12 cellular contexts compared by ENCODE assay signal in genomic region chr6:45625191-45625664, GRCh38.
DNase-seq lines count a peak whose midpoint lies in the region; ATAC-seq and TF ChIP-seq lines count a peak whose summit lies in the region.
"Had no signal": no experiment of that assay in that cellular context is flagged by ENCODE, and none has a peak within 500 bp of the region (broad histone marks: within the 10 kb centered on the region; RNA-seq: fewer than 3 reads in every experiment).

No MANE protein-coding gene starts in this region.

- TF ChIP-seq EP300 in upper lobe of left lung (IDR thresholded peaks at IDR 0.05), result no peak

- H3K27me3 ChIP-seq in mammary epithelial cell (ENCODE audit: insufficient read depth, low read length) (no peaks in the 10 kb centered on the region), upper lobe of left lung (no peaks in the 10 kb centered on the region)
- H3K27me3 ChIP-seq: vagina had no signal

- no TSS peak for BruUV-seq in mammary epithelial cell (replicated peaks; lab: Mats Ljungman, UMichigan)

- H3K4me1 ChIP-seq in mammary epithelial cell (ENCODE audit: insufficient read depth, low read length), result peaks cover 29% of the 10 kb centered on the region
- peaks cover 0 to 9% (median 0%) of the 10 kb centered on the region in 4 donors for H3K4me1 ChIP-seq in upper lobe of left lung
- H3K4me1 ChIP-seq: lower lobe of right lung, psoas muscle had no signal

- TF ChIP-seq CTCF in mammary epithelial cell (conservative IDR thresholded peaks at IDR 0.05 in 1 of 2, IDR thresholded peaks at IDR 0.05 in 1 of 2; ENCODE audit: extremely low read depth in 1 of 2, insufficient read depth in 1 of 2, low read depth in 1 of 2, low read length in 2 of 2) (no peak), upper lobe of left lung (IDR thresholded peaks at IDR 0.05) (no peak)

- no peaks in the 10 kb centered on the region for H3K79me2 ChIP-seq in mammary epithelial cell (ENCODE audit: insufficient read depth, low read length)

- intact Hi-C loops in mammary epithelial cell (cut with micrococcal nuclease), result no loop called here

- no peak for TF ChIP-seq POLR2A in upper lobe of left lung (IDR thresholded peaks at IDR 0.05)

- CTCF ChIA-PET in mammary epithelial cell (lab: Charles Lee; ENCODE audit: low non-redundant PET), result no interaction called here

- H3K4me3 ChIP-seq in mammary epithelial cell (replicated peaks in 1 of 3; ENCODE audit: insufficient read depth in 1 of 3, low read depth in 2 of 3, low read length in 3 of 3) (no peak overlapping the region), upper lobe of left lung (no peak overlapping the region)
- H3K4me3 ChIP-seq: lower lobe of right lung, psoas muscle, vagina had no signal

- in situ Hi-C loops in mammary epithelial cell (cut with MboI; ENCODE audit: low sequenced_read_pairs in 2 of 2), result no loop called here

- H3K9me3 ChIP-seq in mammary epithelial cell (replicated peaks; ENCODE audit: insufficient read depth, low read length) (no peaks in the 10 kb centered on the region), upper lobe of left lung (no peaks in the 10 kb centered on the region)
- H3K9me3 ChIP-seq: lower lobe of right lung, psoas muscle, vagina had no signal

- peak overlapping the region; percentile 23 for H3K27ac ChIP-seq in mammary epithelial cell (ENCODE audit: insufficient read depth, low read depth, low read length)
- H3K27ac ChIP-seq in upper lobe of left lung, result no peak overlapping the region
- H3K27ac ChIP-seq: lower lobe of right lung, psoas muscle, vagina had no signal

- dilution Hi-C loops in mammary epithelial cell (cut with HindIII; ENCODE audit: low sequenced_read_pairs), result no loop called here

- WGBS in mammary epithelial cell (ENCODE audit: low coverage, missing lambda C conversion rate), result 38% methylated on average over 5 of the region's 5 CpGs
- 72 to 81% methylated on average over 5 of the region's 5 CpGs for WGBS in upper lobe of left lung, 2 donors

- H4K20me1 ChIP-seq in mammary epithelial cell (ENCODE audit: insufficient read depth, low read length), result no peaks in the 10 kb centered on the region

- peak overlapping the region; percentile 37 for H3K4me2 ChIP-seq in mammary epithelial cell (ENCODE audit: insufficient read depth, low read depth, low read length)

- H3K36me3 ChIP-seq in mammary epithelial cell (ENCODE audit: insufficient read depth, low read length) (no peaks in the 10 kb centered on the region), upper lobe of left lung (no peaks in the 10 kb centered on the region)
- H3K36me3 ChIP-seq: lower lobe of right lung, vagina had no signal

- DNase-seq in activated CD4-positive, alpha-beta T cell treated with anti-CD3 and anti-CD28 coated beads for 48 hours, result peak; percentile 55
- no peak for DNase-seq in activated CD4-positive, alpha-beta T cell treated with anti-CD3 and anti-CD28 coated beads, Interleukin-2, amount 50 U/mL, for 1 hour
- DNase-seq in RKO (ENCODE audit: low spot score) (peak; percentile 5), mammary epithelial cell (peak; percentile 59), renal cortical epithelial cell (ENCODE audit: low read depth) (peak; percentile 74), upper lobe of left lung (no peak), NCI-H1930 (lab: John Stamatoyannopoulos, UW) (no peak), NCI-H1694 treated with DMSO at 0.1 percent for 48 hours (lab: John Stamatoyannopoulos, UW) (no peak)
- DNase-seq: DND-41, lower lobe of right lung, psoas muscle had no signal

- H3K9ac ChIP-seq in mammary epithelial cell (ENCODE audit: insufficient read depth, low read length), result no peak overlapping the region

- ATAC-seq in upper lobe of left lung (ENCODE audit: low FRiP score in 2 of 2), result no peak
- ATAC-seq: psoas muscle had no signal

- peak overlapping the region; percentile 81 for H2AFZ ChIP-seq in mammary epithelial cell (ENCODE audit: low read depth, low read length)

Comparison
In these comparisons a context has a peak if more than half of its experiments do, and no peak if none do; other contexts are left out.
1. DNase-seq: peak in activated CD4-positive, alpha-beta T cell treated with anti-CD3 and anti-CD28 coated beads for 48 hours (single experiment), RKO (single experiment), mammary epithelial cell (single experiment) and renal cortical epithelial cell (single experiment); none in activated CD4-positive, alpha-beta T cell treated with anti-CD3 and anti-CD28 coated beads, Interleukin-2, amount 50 U/mL, for 1 hour (single experiment), upper lobe of left lung (0 of 2), NCI-H1930 (0 of 2) and NCI-H1694 treated with DMSO at 0.1 percent for 48 hours (single experiment).